In genomic region chr14:68569546-68569908, GRCh38 we compare ENCODE assay signal across 1 cellular context.
TF ChIP-seq lines count a peak whose summit lies in the region.

No MANE protein-coding gene starts in this region.

TF ChIP-seq in HepG2, 621 proteins besides CTCF, POLR2A, EP300 and RAD21:
- TF ChIP-seq, protein P1, sequence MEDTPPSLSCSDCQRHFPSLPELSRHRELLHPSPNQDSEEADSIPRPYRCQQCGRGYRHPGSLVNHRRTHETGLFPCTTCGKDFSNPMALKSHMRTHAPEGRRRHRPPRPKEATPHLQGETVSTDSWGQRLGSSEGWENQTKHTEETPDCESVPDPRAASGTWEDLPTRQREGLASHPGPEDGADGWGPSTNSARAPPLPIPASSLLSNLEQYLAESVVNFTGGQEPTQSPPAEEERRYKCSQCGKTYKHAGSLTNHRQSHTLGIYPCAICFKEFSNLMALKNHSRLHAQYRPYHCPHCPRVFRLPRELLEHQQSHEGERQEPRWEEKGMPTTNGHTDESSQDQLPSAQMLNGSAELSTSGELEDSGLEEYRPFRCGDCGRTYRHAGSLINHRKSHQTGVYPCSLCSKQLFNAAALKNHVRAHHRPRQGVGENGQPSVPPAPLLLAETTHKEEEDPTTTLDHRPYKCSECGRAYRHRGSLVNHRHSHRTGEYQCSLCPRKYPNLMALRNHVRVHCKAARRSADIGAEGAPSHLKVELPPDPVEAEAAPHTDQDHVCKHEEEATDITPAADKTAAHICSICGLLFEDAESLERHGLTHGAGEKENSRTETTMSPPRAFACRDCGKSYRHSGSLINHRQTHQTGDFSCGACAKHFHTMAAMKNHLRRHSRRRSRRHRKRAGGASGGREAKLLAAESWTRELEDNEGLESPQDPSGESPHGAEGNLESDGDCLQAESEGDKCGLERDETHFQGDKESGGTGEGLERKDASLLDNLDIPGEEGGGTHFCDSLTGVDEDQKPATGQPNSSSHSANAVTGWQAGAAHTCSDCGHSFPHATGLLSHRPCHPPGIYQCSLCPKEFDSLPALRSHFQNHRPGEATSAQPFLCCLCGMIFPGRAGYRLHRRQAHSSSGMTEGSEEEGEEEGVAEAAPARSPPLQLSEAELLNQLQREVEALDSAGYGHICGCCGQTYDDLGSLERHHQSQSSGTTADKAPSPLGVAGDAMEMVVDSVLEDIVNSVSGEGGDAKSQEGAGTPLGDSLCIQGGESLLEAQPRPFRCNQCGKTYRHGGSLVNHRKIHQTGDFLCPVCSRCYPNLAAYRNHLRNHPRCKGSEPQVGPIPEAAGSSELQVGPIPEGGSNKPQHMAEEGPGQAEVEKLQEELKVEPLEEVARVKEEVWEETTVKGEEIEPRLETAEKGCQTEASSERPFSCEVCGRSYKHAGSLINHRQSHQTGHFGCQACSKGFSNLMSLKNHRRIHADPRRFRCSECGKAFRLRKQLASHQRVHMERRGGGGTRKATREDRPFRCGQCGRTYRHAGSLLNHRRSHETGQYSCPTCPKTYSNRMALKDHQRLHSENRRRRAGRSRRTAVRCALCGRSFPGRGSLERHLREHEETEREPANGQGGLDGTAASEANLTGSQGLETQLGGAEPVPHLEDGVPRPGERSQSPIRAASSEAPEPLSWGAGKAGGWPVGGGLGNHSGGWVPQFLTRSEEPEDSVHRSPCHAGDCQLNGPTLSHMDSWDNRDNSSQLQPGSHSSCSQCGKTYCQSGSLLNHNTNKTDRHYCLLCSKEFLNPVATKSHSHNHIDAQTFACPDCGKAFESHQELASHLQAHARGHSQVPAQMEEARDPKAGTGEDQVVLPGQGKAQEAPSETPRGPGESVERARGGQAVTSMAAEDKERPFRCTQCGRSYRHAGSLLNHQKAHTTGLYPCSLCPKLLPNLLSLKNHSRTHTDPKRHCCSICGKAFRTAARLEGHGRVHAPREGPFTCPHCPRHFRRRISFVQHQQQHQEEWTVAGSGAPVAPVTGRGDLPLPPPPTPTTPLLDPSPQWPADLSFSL (CRISPR knock-in tag; IDR thresholded peaks at IDR 0.05): no peak
- TF ChIP-seq DNMT3B (CRISPR knock-in tag; conservative IDR thresholded peaks at IDR 0.05) (no peak), ZKSCAN8 (CRISPR knock-in tag; IDR thresholded peaks at IDR 0.05; ENCODE audit: borderline replicate concordance) (no peak), NFE2L1 (CRISPR knock-in tag; IDR thresholded peaks at IDR 0.05; ENCODE audit: borderline replicate concordance) (no peak), ATF2 (CRISPR knock-in tag; IDR thresholded peaks at IDR 0.05) (no peak), ZNF616 (CRISPR knock-in tag; IDR thresholded peaks at IDR 0.05; ENCODE audit: low read depth) (no peak), ZNF530 (CRISPR knock-in tag; IDR thresholded peaks at IDR 0.05; ENCODE audit: low read depth) (no peak), ZBTB49 (CRISPR knock-in tag; IDR thresholded peaks at IDR 0.05; ENCODE audit: borderline replicate concordance) (no peak)
- TF ChIP-seq, protein P2, sequence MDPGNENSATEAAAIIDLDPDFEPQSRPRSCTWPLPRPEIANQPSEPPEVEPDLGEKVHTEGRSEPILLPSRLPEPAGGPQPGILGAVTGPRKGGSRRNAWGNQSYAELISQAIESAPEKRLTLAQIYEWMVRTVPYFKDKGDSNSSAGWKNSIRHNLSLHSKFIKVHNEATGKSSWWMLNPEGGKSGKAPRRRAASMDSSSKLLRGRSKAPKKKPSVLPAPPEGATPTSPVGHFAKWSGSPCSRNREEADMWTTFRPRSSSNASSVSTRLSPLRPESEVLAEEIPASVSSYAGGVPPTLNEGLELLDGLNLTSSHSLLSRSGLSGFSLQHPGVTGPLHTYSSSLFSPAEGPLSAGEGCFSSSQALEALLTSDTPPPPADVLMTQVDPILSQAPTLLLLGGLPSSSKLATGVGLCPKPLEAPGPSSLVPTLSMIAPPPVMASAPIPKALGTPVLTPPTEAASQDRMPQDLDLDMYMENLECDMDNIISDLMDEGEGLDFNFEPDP (CRISPR knock-in tag; conservative IDR thresholded peaks at IDR 0.05): no peak
